In the genomic region with DNA sequence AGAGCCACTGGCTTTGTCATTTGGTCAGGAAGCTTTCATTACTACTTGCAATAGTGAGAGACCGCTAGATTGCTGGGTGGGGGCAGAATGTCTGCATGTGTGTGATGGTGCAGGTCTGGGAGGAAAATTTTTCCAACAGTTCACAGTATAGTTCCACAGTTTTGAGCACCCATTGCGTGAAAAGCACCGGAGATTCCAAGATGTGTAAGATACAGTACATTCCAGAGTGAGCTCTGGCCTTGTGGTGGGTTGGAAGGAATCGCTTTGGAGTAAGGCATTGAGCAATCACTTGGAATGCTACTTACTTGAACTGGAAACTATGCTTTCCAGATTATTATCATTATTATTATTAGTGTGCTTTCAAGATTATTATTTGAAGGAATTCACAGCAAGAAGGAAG, we compare ENCODE assay signal across 15 cellular contexts. TPM values are rescaled to one million over a fixed set of nuclear protein-coding genes. Genes with fewer than 3 reads are reported as not detected.
A peak's percentile ranks its signal among the peaks of the same experiment; 100 is the strongest.
DNase-seq lines count a peak whose midpoint lies in the region; ATAC-seq and TF ChIP-seq lines count a peak whose summit lies in the region.
"Had no signal": no experiment of that assay in that cellular context is flagged by ENCODE, and none has a peak within 500 bp of the region (broad histone marks: within the 10 kb centered on the region; RNA-seq: fewer than 3 reads in every experiment).

No MANE protein-coding gene starts in this region.

- DNase-seq in AG08395 (ENCODE audit: low spot score) (peak; percentile 77), HCEC 1CT (peak; percentile 92), brain microvascular endothelial cell (peak; percentile 91), kidney epithelial cell (ENCODE audit: low read depth) (peak; percentile 39), hippocampal formation (lab: John Stamatoyannopoulos, UW) (no peak)
- no peak for DNase-seq in activated T-cell treated with anti-CD3 and anti-CD28 coated beads, Interleukin-2, amount 50 U/mL, for 1 hour
- DNase-seq in CD8-positive, alpha-beta memory T cell, result no peak
- DNase-seq: activated T-cell treated with anti-CD3 and anti-CD28 coated beads, Interleukin-2, amount 50 U/mL, for 24 hours; dermis blood vessel endothelial cell; mucosa of descending colon; NCI-H1105; T-helper 1 cell had no signal

- H3K4me3 ChIP-seq in brain microvascular endothelial cell (ENCODE audit: low read depth, low read length), result no peak overlapping the region
- H3K4me3 ChIP-seq in kidney epithelial cell (ENCODE audit: low read depth, low read length), result no peak overlapping the region
- no peak overlapping the region for H3K4me3 ChIP-seq in CD8-positive, alpha-beta memory T cell (ENCODE audit: low read length)
- H3K4me3 ChIP-seq: esophagus muscularis mucosa, mucosa of descending colon had no signal

- no peaks in the 10 kb centered on the region for H3K36me3 ChIP-seq in brain microvascular endothelial cell (replicated peaks)
- H3K36me3 ChIP-seq in kidney epithelial cell (ENCODE audit: control insufficient read depth, insufficient read depth, low read length), result no peaks in the 10 kb centered on the region
- no peaks in the 10 kb centered on the region for H3K36me3 ChIP-seq in CD8-positive, alpha-beta memory T cell (ENCODE audit: insufficient read depth, low read length)
- H3K36me3 ChIP-seq: esophagus muscularis mucosa had no signal

- no peak overlapping the region for H3K27ac Mint-ChIP-seq in CD8-positive, alpha-beta memory T cell
- H3K27ac Mint-ChIP-seq: activated T-cell treated with anti-CD3 and anti-CD28 coated beads, Interleukin-2, amount 50 U/mL, for 24 hours; IgD-negative memory B cell had no signal

- ATAC-seq in GM21423 (IDR thresholded peaks at IDR 0.05; ENCODE audit: unreplicated experiment), result no peak
- ATAC-seq: mucosa of descending colon had no signal

- POLR2A ChIA-PET in CD8-positive, alpha-beta memory T cell (lab: Charles Lee), result no interaction called here

- no peaks in the 10 kb centered on the region for H3K9me3 ChIP-seq in CD8-positive, alpha-beta memory T cell (ENCODE audit: low read length)
- H3K9me3 ChIP-seq: esophagus muscularis mucosa, mucosa of descending colon had no signal

- peaks cover 14 to 64% of the 10 kb centered on the region in 2 donors for H3K27me3 Mint-ChIP-seq in CD8-positive, alpha-beta memory T cell

- no peaks in the 10 kb centered on the region for H3K27me3 ChIP-seq in brain microvascular endothelial cell (replicated peaks)
- no peaks in the 10 kb centered on the region for H3K27me3 ChIP-seq in kidney epithelial cell (ENCODE audit: control insufficient read depth, insufficient read depth, low read length)
- no peaks in the 10 kb centered on the region for H3K27me3 ChIP-seq in CD8-positive, alpha-beta memory T cell (ENCODE audit: insufficient read depth, low read length, poor library complexity, severe bottlenecking)
- H3K27me3 ChIP-seq: esophagus muscularis mucosa had no signal

- no peaks in the 10 kb centered on the region for H3K4me1 Mint-ChIP-seq in CD8-positive, alpha-beta memory T cell
- H3K4me1 Mint-ChIP-seq: IgD-negative memory B cell had no signal

- H3K27ac ChIP-seq in brain microvascular endothelial cell, result peak overlapping the region; percentile 89
- H3K27ac ChIP-seq in CD8-positive, alpha-beta memory T cell (ENCODE audit: low read depth, low read length), result no peak overlapping the region
- H3K27ac ChIP-seq: esophagus muscularis mucosa had no signal

- H3K9me3 Mint-ChIP-seq in CD8-positive, alpha-beta memory T cell, result no peaks in the 10 kb centered on the region
- H3K9me3 Mint-ChIP-seq: activated T-cell treated with anti-CD3 and anti-CD28 coated beads, Interleukin-2, amount 50 U/mL, for 24 hours; IgD-negative memory B cell had no signal

- H3K4me3 Mint-ChIP-seq in CD8-positive, alpha-beta memory T cell, result no peak overlapping the region
- H3K4me3 Mint-ChIP-seq: activated T-cell treated with anti-CD3 and anti-CD28 coated beads, Interleukin-2, amount 50 U/mL, for 24 hours; IgD-negative memory B cell had no signal

- H3K4me1 ChIP-seq in CD8-positive, alpha-beta memory T cell (ENCODE audit: insufficient read depth, low read length), result no peaks in the 10 kb centered on the region

- H3K36me3 Mint-ChIP-seq in CD8-positive, alpha-beta memory T cell, result peaks cover 0 to 5% (median 0%) of the 10 kb centered on the region in 3 donors
- H3K36me3 Mint-ChIP-seq: IgD-negative memory B cell had no signal

- in situ Hi-C loops in brain microvascular endothelial cell (cut with HindIII; ENCODE audit: low pct_ligation_motif_present, low sequenced_read_pairs), result no loop called here

- TF ChIP-seq CTCF in brain microvascular endothelial cell (IDR thresholded peaks at IDR 0.05; ENCODE audit: low read depth, low read length, missing control alignments), result peak; percentile 1
- TF ChIP-seq CTCF in kidney epithelial cell (IDR thresholded peaks at IDR 0.05; ENCODE audit: insufficient read depth, low read length, poor library complexity, severe bottlenecking), result no peak

- CTCF ChIA-PET in CD8-positive, alpha-beta memory T cell (lab: Charles Lee), result no interaction called here

RNA-seq across cellular contexts. Expression of a gene that starts 47.6 kb away (rescaled TPM):
- 206 and 228 TPM in 2 replicates for total RNA-seq in kidney epithelial cell
- 1 to 10 TPM; 2.2 to 2.3 TPM for total RNA-seq in CD8-positive, alpha-beta memory T cell
- 0.67 TPM for polyA plus RNA-seq in CD8-positive, alpha-beta memory T cell
- polyA plus RNA-seq: IgD-negative memory B cell had no signal

Comparison
In these comparisons a context has a peak if more than half of its experiments do, and no peak if none do; other contexts are left out.
1. DNase-seq: peak in AG08395 (single experiment), HCEC 1CT (single experiment), brain microvascular endothelial cell (single experiment) and kidney epithelial cell (single experiment); none in activated T-cell treated with anti-CD3 and anti-CD28 coated beads, Interleukin-2, amount 50 U/mL, for 1 hour (single experiment), hippocampal formation (0 of 2) and CD8-positive, alpha-beta memory T cell (0 of 5).
2. RNA of a gene that starts 47.6 kb away (total RNA-seq): 206 to 228 TPM in kidney epithelial cell; 2.2 to 2.3 TPM in CD8-positive, alpha-beta memory T cell; every median in the first group is over 10 times any median in the second.